24 cellular contexts compared by ENCODE assay signal in genomic region chr22:20573830-20574615, GRCh38.
A peak's percentile ranks its signal among the peaks of the same experiment; 100 is the strongest.
DNase-seq lines count a peak whose midpoint lies in the region; ATAC-seq and TF ChIP-seq lines count a peak whose summit lies in the region.
"Had no signal": no experiment of that assay in that cellular context is flagged by ENCODE, and none has a peak within 500 bp of the region (broad histone marks: within the 10 kb centered on the region; RNA-seq: fewer than 3 reads in every experiment).

No MANE protein-coding gene starts in this region.

- H3K79me2 ChIP-seq in fibroblast of lung (ENCODE audit: control insufficient read depth, insufficient read depth, low read length) = peaks cover 33% of the 10 kb centered on the region

- no peaks in the 10 kb centered on the region for H3K9me3 ChIP-seq in HEK293 (ENCODE audit: control insufficient read depth, insufficient read depth, low read depth, low read length)
- H3K9me3 ChIP-seq in fibroblast of lung (ENCODE audit: control insufficient read depth, insufficient read depth, low read depth, low read length) = no peaks in the 10 kb centered on the region
- H3K9me3 ChIP-seq: colonic mucosa, psoas muscle, stomach, thyroid gland had no signal

- intact Hi-C loops in activated naive CD4-positive, alpha-beta T cell treated with anti-CD3 and anti-CD28 coated beads for 36 hours (cut with micrococcal nuclease) = loop anchor here (5.0 kb wide), 1 partner anchor 157 kb away; no protein-coding TSS in a partner anchor

- POLR2A ChIA-PET in HEK293 (lab: Yijun Ruan, JAX) = no interaction called here

- peak overlapping the region; percentile 37 for H3K4me2 ChIP-seq in fibroblast of lung (ENCODE audit: extremely low read depth, insufficient read depth, low read length)

- no peak overlapping the region for H3K4me3 Mint-ChIP-seq in activated naive CD4-positive, alpha-beta T cell treated with anti-CD3 and anti-CD28 coated beads, Interleukin-2, amount 10 ng/mL, durations not matched to agents 7 days and 5 days
- no peak overlapping the region for H3K4me3 Mint-ChIP-seq in activated naive CD4-positive, alpha-beta T cell treated with anti-CD3 and anti-CD28 coated beads for 36 hours
- no peak overlapping the region for H3K4me3 Mint-ChIP-seq in stimulated activated naive B cell treated with anti-CD40 and anti-IgM and Interleukin-4, amounts not matched to agents 10 μg/mL and 1 μg/mL and 100 μg/mL, for 72 hours
- H3K4me3 Mint-ChIP-seq: activated B cell treated with CpG ODN at 0.5 μM for 24 hours; activated CD4-positive, alpha-beta memory T cell treated with anti-CD3 and anti-CD28 coated beads for 36 hours; activated naive CD8-positive, alpha-beta T cell; activated T-cell treated with anti-CD3 and anti-CD28 coated beads, Interleukin-2, amount 50 U/mL, for 4 hours had no signal

- no peaks in the 10 kb centered on the region for H3K27me3 Mint-ChIP-seq in activated naive CD4-positive, alpha-beta T cell treated with anti-CD3 and anti-CD28 coated beads, Interleukin-2, amount 10 ng/mL, durations not matched to agents 7 days and 5 days
- H3K27me3 Mint-ChIP-seq in activated naive CD4-positive, alpha-beta T cell treated with anti-CD3 and anti-CD28 coated beads for 36 hours (ENCODE audit: low read depth) = no peaks in the 10 kb centered on the region
- no peaks in the 10 kb centered on the region for H3K27me3 Mint-ChIP-seq in stimulated activated naive B cell treated with anti-CD40 and anti-IgM and Interleukin-4, amounts not matched to agents 10 μg/mL and 1 μg/mL and 100 μg/mL, for 72 hours
- H3K27me3 Mint-ChIP-seq: activated B cell treated with CpG ODN at 0.5 μM for 24 hours; activated CD4-positive, alpha-beta memory T cell treated with anti-CD3 and anti-CD28 coated beads for 36 hours; activated naive CD8-positive, alpha-beta T cell; T-cell had no signal

- H3K4me1 ChIP-seq in HEK293 (ENCODE audit: control insufficient read depth, insufficient read depth, low read length) = no peaks in the 10 kb centered on the region
- H3K4me1 ChIP-seq in fibroblast of lung (ENCODE audit: control insufficient read depth, extremely low read depth, insufficient read depth, low read length) = peaks cover 25% of the 10 kb centered on the region
- H3K4me1 ChIP-seq: colonic mucosa had no signal

- no peak overlapping the region for H2AFZ ChIP-seq in fibroblast of lung (ENCODE audit: low read length)

- ATAC-seq in stimulated activated naive B cell treated with anti-CD40 and anti-IgM and Interleukin-4, amounts not matched to agents 10 μg/mL and 1 μg/mL and 100 μg/mL, for 72 hours (replicated peaks) = no peak
- no peak for ATAC-seq in HG02852 (IDR thresholded peaks at IDR 0.05; ENCODE audit: unreplicated experiment)
- ATAC-seq: activated T-cell treated with anti-CD3 and anti-CD28 coated beads, Interleukin-2, amount 50 U/mL, for 4 hours; psoas muscle; T-cell had no signal

- no peak overlapping the region for H3K9ac ChIP-seq in fibroblast of lung (ENCODE audit: insufficient read depth, low read length)

- H3K36me3 Mint-ChIP-seq in activated naive CD4-positive, alpha-beta T cell treated with anti-CD3 and anti-CD28 coated beads, Interleukin-2, amount 10 ng/mL, durations not matched to agents 7 days and 5 days = peaks cover 70% of the 10 kb centered on the region
- peaks cover 49% of the 10 kb centered on the region for H3K36me3 Mint-ChIP-seq in activated naive CD4-positive, alpha-beta T cell treated with anti-CD3 and anti-CD28 coated beads for 36 hours (ENCODE audit: low read depth)
- H3K36me3 Mint-ChIP-seq in stimulated activated naive B cell treated with anti-CD40 and anti-IgM and Interleukin-4, amounts not matched to agents 10 μg/mL and 1 μg/mL and 100 μg/mL, for 72 hours = peaks cover 40 to 57% of the 10 kb centered on the region in 2 donors

- no peak for DNase-seq in activated naive CD4-positive, alpha-beta T cell treated with anti-CD3 and anti-CD28 coated beads, Interleukin-2, amount 10 ng/mL, durations not matched to agents 7 days and 5 days
- no peak for DNase-seq in activated naive CD4-positive, alpha-beta T cell treated with anti-CD3 and anti-CD28 coated beads for 36 hours
- DNase-seq in fibroblast of lung (ENCODE audit: low read depth in 2 of 2) = no peak
- no peak for DNase-seq in stimulated activated naive B cell treated with anti-CD40 and anti-IgM and Interleukin-4, amounts not matched to agents 10 μg/mL and 1 μg/mL and 100 μg/mL, for 72 hours
- DNase-seq in NCI-H1694 (lab: John Stamatoyannopoulos, UW) = no peak
- DNase-seq: activated B cell treated with CpG ODN at 0.5 μM for 24 hours; activated CD4-positive, alpha-beta memory T cell treated with anti-CD3 and anti-CD28 coated beads for 36 hours; activated T-cell treated with anti-CD3 and anti-CD28 coated beads, Interleukin-2, amount 50 U/mL, for 4 hours; anterior cingulate cortex; colonic mucosa; effector memory CD4-positive, alpha-beta T cell; erythroblast; HCEC 1CT; head of caudate nucleus; NCI-H1436; NCI-H748 treated with DMSO at 0.1 percent for 48 hours; stomach; T-cell; thyroid gland had no signal

- no peaks in the 10 kb centered on the region for H4K20me1 ChIP-seq in fibroblast of lung (ENCODE audit: control insufficient read depth, extremely low read depth, insufficient read depth, low read length)

- CTCF ChIA-PET in activated naive CD4-positive, alpha-beta T cell treated with anti-CD3 and anti-CD28 coated beads, Interleukin-2, amount 10 ng/mL, durations not matched to agents 7 days and 5 days (lab: Charles Lee) = interaction anchor here (3.6 kb wide), 1 partner anchor 9 kb away, joined by 27 read pairs; no protein-coding TSS in a partner anchor
- CTCF ChIA-PET in activated naive CD4-positive, alpha-beta T cell treated with anti-CD3 and anti-CD28 coated beads for 36 hours (lab: Charles Lee) = interaction anchor here (1.3 kb wide), 1 partner anchor 10 kb away, joined by 8 read pairs; no protein-coding TSS in a partner anchor
- CTCF ChIA-PET in HEK293 (lab: Yijun Ruan, JAX) = interaction anchor here (0.6 to 7.0 kb wide), 6 partner anchors 10 to 379 kb away, joined by 3 to 85 read pairs (median 4); no protein-coding TSS in a partner anchor

- peak overlapping the region; percentile 54 for H3K27ac Mint-ChIP-seq in activated naive CD4-positive, alpha-beta T cell treated with anti-CD3 and anti-CD28 coated beads, Interleukin-2, amount 10 ng/mL, durations not matched to agents 7 days and 5 days
- no peak overlapping the region for H3K27ac Mint-ChIP-seq in activated naive CD4-positive, alpha-beta T cell treated with anti-CD3 and anti-CD28 coated beads for 36 hours
- H3K27ac Mint-ChIP-seq in stimulated activated naive B cell treated with anti-CD40 and anti-IgM and Interleukin-4, amounts not matched to agents 10 μg/mL and 1 μg/mL and 100 μg/mL, for 72 hours = peak overlapping the region; percentile 65
- H3K27ac Mint-ChIP-seq: activated B cell treated with CpG ODN at 0.5 μM for 24 hours; activated CD4-positive, alpha-beta memory T cell treated with anti-CD3 and anti-CD28 coated beads for 36 hours; activated naive CD8-positive, alpha-beta T cell had no signal

- H3K27ac ChIP-seq in HEK293 (ENCODE audit: extremely low read depth, low read depth, low read length) = no peak overlapping the region
- peak overlapping the region; percentile 60 for H3K27ac ChIP-seq in fibroblast of lung (ENCODE audit: insufficient read depth, low read length)
- H3K27ac ChIP-seq: C4-2B, colonic mucosa, psoas muscle, stomach, thyroid gland had no signal

- no peaks in the 10 kb centered on the region for H3K9me3 Mint-ChIP-seq in activated naive CD4-positive, alpha-beta T cell treated with anti-CD3 and anti-CD28 coated beads, Interleukin-2, amount 10 ng/mL, durations not matched to agents 7 days and 5 days
- H3K9me3 Mint-ChIP-seq in activated naive CD4-positive, alpha-beta T cell treated with anti-CD3 and anti-CD28 coated beads for 36 hours = no peaks in the 10 kb centered on the region
- H3K9me3 Mint-ChIP-seq in stimulated activated naive B cell treated with anti-CD40 and anti-IgM and Interleukin-4, amounts not matched to agents 10 μg/mL and 1 μg/mL and 100 μg/mL, for 72 hours = no peaks in the 10 kb centered on the region
- H3K9me3 Mint-ChIP-seq: activated B cell treated with CpG ODN at 0.5 μM for 24 hours; activated CD4-positive, alpha-beta memory T cell treated with anti-CD3 and anti-CD28 coated beads for 36 hours; activated T-cell treated with anti-CD3 and anti-CD28 coated beads, Interleukin-2, amount 50 U/mL, for 4 hours; T-cell had no signal

- H3K4me1 Mint-ChIP-seq in activated naive CD4-positive, alpha-beta T cell treated with anti-CD3 and anti-CD28 coated beads, Interleukin-2, amount 10 ng/mL, durations not matched to agents 7 days and 5 days = peaks cover 50% of the 10 kb centered on the region
- peaks cover 39% of the 10 kb centered on the region for H3K4me1 Mint-ChIP-seq in activated naive CD4-positive, alpha-beta T cell treated with anti-CD3 and anti-CD28 coated beads for 36 hours (ENCODE audit: low read depth)
- peaks cover 5 to 23% of the 10 kb centered on the region in 2 donors for H3K4me1 Mint-ChIP-seq in stimulated activated naive B cell treated with anti-CD40 and anti-IgM and Interleukin-4, amounts not matched to agents 10 μg/mL and 1 μg/mL and 100 μg/mL, for 72 hours

- no peaks in the 10 kb centered on the region for H3K27me3 ChIP-seq in fibroblast of lung (ENCODE audit: control insufficient read depth, insufficient read depth, low read length)
- H3K27me3 ChIP-seq: colonic mucosa, stomach, thyroid gland had no signal

- no peak overlapping the region for H3K4me3 ChIP-seq in HEK293 (ENCODE audit: low read depth, low read length)
- no peak overlapping the region for H3K4me3 ChIP-seq in fibroblast of lung (replicated peaks in 1 of 4; ENCODE audit: control extremely low read depth in 1 of 4, insufficient read depth in 1 of 4, low read depth in 3 of 4, low read length in 4 of 4)
- H3K4me3 ChIP-seq: colonic mucosa, psoas muscle, stomach, thyroid gland had no signal

- H3K36me3 ChIP-seq in HEK293 (ENCODE audit: control insufficient read depth in 2 of 2, insufficient read depth in 1 of 2, low read length in 2 of 2) (peaks cover 10 to 91% of the 10 kb centered on the region in 2 experiments; a peak in 2 of 3 replicates), fibroblast of lung (ENCODE audit: control insufficient read depth, insufficient read depth, low read length) (peaks cover 35% of the 10 kb centered on the region)

- TF ChIP-seq CTCF in HEK293 (tag by site-specific recombination; IDR thresholded peaks at IDR 0.05) = no peak
- no peak for TF ChIP-seq CTCF in fibroblast of lung (conservative IDR thresholded peaks at IDR 0.05 in 1 of 2, IDR thresholded peaks at IDR 0.05 in 1 of 2; ENCODE audit: low read depth in 1 of 2, low read length in 2 of 2)
